ENCODE assay signal across 9 cellular contexts in genomic region chr2:231462729-231463465, GRCh38. TPM values are rescaled to one million over a fixed set of nuclear protein-coding genes. Genes with fewer than 3 reads are reported as not detected.
A peak's percentile ranks its signal among the peaks of the same experiment; 100 is the strongest.
DNase-seq lines count a peak whose midpoint lies in the region; ATAC-seq and TF ChIP-seq lines count a peak whose summit lies in the region.
"Had no signal": no experiment of that assay in that cellular context is flagged by ENCODE, and none has a peak within 500 bp of the region (broad histone marks: within the 10 kb centered on the region; RNA-seq: fewer than 3 reads in every experiment).

No MANE protein-coding gene starts in this region.

- no peak for ATAC-seq in DND-41 (ENCODE audit: insufficient read depth, low read depth)
- no peak for ATAC-seq in HG03520 (IDR thresholded peaks at IDR 0.05; ENCODE audit: unreplicated experiment)
- no peak for ATAC-seq in HG03571 (IDR thresholded peaks at IDR 0.05; ENCODE audit: unreplicated experiment)

- H3K4me3 ChIP-seq in DND-41 (ENCODE audit: low read depth in 1 of 2, low read length in 2 of 2) (peak overlapping the region; percentile 73 to 85), PC-9 (peak overlapping the region; percentile 99), esophagus muscularis mucosa (peak overlapping the region; percentile 70 to 94 (median 88)), parathyroid adenoma (ENCODE audit: low read depth, low read length) (peak overlapping the region; percentile 99)

- TF ChIP-seq CTCF in DND-41 (IDR thresholded peaks at IDR 0.05; ENCODE audit: borderline replicate concordance, extremely low read depth, low read length, poor library complexity, severe bottlenecking) (no peak), PC-9 (conservative IDR thresholded peaks at IDR 0.05) (no peak), esophagus muscularis mucosa (IDR thresholded peaks at IDR 0.05) (no peak), parathyroid adenoma (IDR thresholded peaks at IDR 0.05) (no peak)

- H2AFZ ChIP-seq in DND-41 (ENCODE audit: low read depth, low read length) (no peak overlapping the region), PC-9 (no peak overlapping the region), parathyroid adenoma (no peak overlapping the region)

- H4K20me1 ChIP-seq in DND-41 (ENCODE audit: insufficient read depth, low read length): peaks cover 60% of the 10 kb centered on the region
- peaks cover 57% of the 10 kb centered on the region for H4K20me1 ChIP-seq in PC-9 (ENCODE audit: insufficient read depth)

- H3K9ac ChIP-seq in DND-41 (ENCODE audit: low read depth, low read length): peak overlapping the region; percentile 95
- H3K9ac ChIP-seq in parathyroid adenoma: peak overlapping the region; percentile 96

- 9% methylated on average over 4 of the region's 4 CpGs for WGBS in esophagus muscularis mucosa

- H3K79me2 ChIP-seq in DND-41 (ENCODE audit: insufficient read depth, low read length) (peaks cover 75% of the 10 kb centered on the region), PC-9 (ENCODE audit: low read depth) (peaks cover 72% of the 10 kb centered on the region), parathyroid adenoma (peaks cover 23% of the 10 kb centered on the region)

- H3K27ac ChIP-seq in DND-41 (ENCODE audit: low read length) (peak overlapping the region; percentile 99), PC-9 (peak overlapping the region; percentile 99), esophagus muscularis mucosa (replicated peaks in 1 of 4) (peak overlapping the region; percentile 92 to 99 (median 97)), parathyroid adenoma (peak overlapping the region; percentile 100)

- no peak for TF ChIP-seq EP300 in esophagus muscularis mucosa (IDR thresholded peaks at IDR 0.05)

- POLR2A ChIA-PET in PC-9 (lab: Charles Lee; ENCODE audit: unreplicated experiment): interaction anchor here (0.6 kb wide), 1 partner anchor 405 kb away, joined by 6 read pairs; no protein-coding TSS in a partner anchor

- intact Hi-C loops in PC-9 (cut with micrococcal nuclease; ENCODE audit: unreplicated experiment): loop anchor here (10.0 kb wide), 1 partner anchor 252 kb away; no protein-coding TSS in a partner anchor
- intact Hi-C loops in esophagus muscularis mucosa (cut with DNase I): no loop called here

- TF ChIP-seq POLR2A in esophagus muscularis mucosa (IDR thresholded peaks at IDR 0.05; ENCODE audit: low read depth): no peak

- CTCF ChIA-PET in PC-9 (lab: Charles Lee): interaction anchor here (0.8 to 1.0 kb wide), 2 partner anchors 51 to 63 kb away, joined by 3 read pairs; no protein-coding TSS in a partner anchor

- H3K36me3 ChIP-seq in DND-41 (ENCODE audit: insufficient read depth, low read length): peaks cover 60% of the 10 kb centered on the region
- peaks cover 56% of the 10 kb centered on the region for H3K36me3 ChIP-seq in PC-9 (ENCODE audit: low read depth)
- peaks cover 44 to 51% (median 50%) of the 10 kb centered on the region in 4 donors for H3K36me3 ChIP-seq in esophagus muscularis mucosa
- H3K36me3 ChIP-seq in parathyroid adenoma (ENCODE audit: control insufficient read depth, insufficient read depth, low read length): no peaks in the 10 kb centered on the region

- H3K4me2 ChIP-seq in DND-41 (ENCODE audit: insufficient read depth, low read length): peak overlapping the region; percentile 87
- H3K4me2 ChIP-seq in PC-9: peak overlapping the region; percentile 85
- peak overlapping the region; percentile 66 for H3K4me2 ChIP-seq in parathyroid adenoma (ENCODE audit: low read length)

- H3F3A ChIP-seq in PC-9 (ENCODE audit: insufficient read depth, low read depth): peaks cover 63% of the 10 kb centered on the region

- no peaks in the 10 kb centered on the region for H3K9me2 ChIP-seq in PC-9 (ENCODE audit: insufficient read depth)

- H3K9me3 ChIP-seq in DND-41 (ENCODE audit: insufficient read depth, low read length, severe bottlenecking): no peaks in the 10 kb centered on the region
- H3K9me3 ChIP-seq in PC-9 (ENCODE audit: insufficient read depth, low read depth): no peaks in the 10 kb centered on the region
- no peaks in the 10 kb centered on the region for H3K9me3 ChIP-seq in esophagus muscularis mucosa
- H3K9me3 ChIP-seq in parathyroid adenoma (ENCODE audit: control insufficient read depth, low read length): no peaks in the 10 kb centered on the region

- BruUV-seq in PC-9 (replicated peaks; lab: Mats Ljungman, UMichigan): no TSS peak

- DNase-seq in DND-41: no peak
- DNase-seq in PC-9: no peak
- no peak for DNase-seq in esophagus muscularis mucosa (ENCODE audit: extremely low spot score)
- DNase-seq in HUDEP-2 (lab: John Stamatoyannopoulos, UW; ENCODE audit: unreplicated experiment in 76 of 76): no peak
- no peak for DNase-seq in islet precursor cell
- DNase-seq: occipital lobe had no signal

- H3K27me3 ChIP-seq in DND-41 (ENCODE audit: insufficient read depth, low read length, poor library complexity) (no peaks in the 10 kb centered on the region), PC-9 (ENCODE audit: insufficient read depth, low read depth) (no peaks in the 10 kb centered on the region), esophagus muscularis mucosa (no peaks in the 10 kb centered on the region), parathyroid adenoma (ENCODE audit: control insufficient read depth, insufficient read depth, low read length) (no peaks in the 10 kb centered on the region)

- H3K4me1 ChIP-seq in DND-41 (ENCODE audit: insufficient read depth, low read length) (peaks cover 51% of the 10 kb centered on the region), PC-9 (replicated peaks; ENCODE audit: insufficient read depth) (peaks cover 24% of the 10 kb centered on the region), esophagus muscularis mucosa (peaks cover 24 to 56% (median 50%) of the 10 kb centered on the region in 4 donors), parathyroid adenoma (peaks cover 8% of the 10 kb centered on the region)

RNA-seq across cellular contexts. Expression of gene NCL, which starts 1.4 kb away (rescaled TPM):
- total RNA-seq in PC-9 (2021) (450 and 557 TPM in 2 replicates), esophagus muscularis mucosa (100 to 1,000 TPM; 120 to 238 (median 161) TPM)
